14 cellular contexts compared by ENCODE assay signal in genomic region chr9:74824654-74825053, GRCh38.
DNase-seq lines count a peak whose midpoint lies in the region; ATAC-seq and TF ChIP-seq lines count a peak whose summit lies in the region.
"Had no signal": no experiment of that assay in that cellular context is flagged by ENCODE, and none has a peak within 500 bp of the region (broad histone marks: within the 10 kb centered on the region; RNA-seq: fewer than 3 reads in every experiment).

No MANE protein-coding gene starts in this region.

- DNase-seq in H9 (no peak), T1000 (lab: John Stamatoyannopoulos, UW) (peak; percentile 45), fibroblast of the conjunctiva (ENCODE audit: low read depth) (peak; percentile 75), sciatic nerve (ENCODE audit: low spot score) (no peak), CD14-positive monocyte (ENCODE audit: low spot score) (no peak), SK-N-DZ (ENCODE audit: low spot score) (no peak)
- DNase-seq: activated CD4-positive, alpha-beta T cell treated with anti-CD3 and anti-CD28 coated beads, Interleukin-2, amount 50 U/mL, for 1 hour; CD8-positive, alpha-beta memory T cell; central memory CD4-positive, alpha-beta T cell; GOT3 had no signal

- no peak overlapping the region for H3K4ac ChIP-seq in H9 (ENCODE audit: low read depth, low read length)

- H3K79me2 ChIP-seq in H9 (ENCODE audit: insufficient read depth, low read length): no peaks in the 10 kb centered on the region

- H3K14ac ChIP-seq in H9 (ENCODE audit: insufficient read depth, low read length): no peak overlapping the region

- H3K27me3 ChIP-seq in H9 (ENCODE audit: insufficient read depth, low read length): no peaks in the 10 kb centered on the region
- H3K27me3 ChIP-seq: foreskin keratinocyte had no signal

- H3K9ac ChIP-seq in H9 (ENCODE audit: extremely low read depth, insufficient read length, low read length): no peak overlapping the region

- H2BK20ac ChIP-seq in H9 (ENCODE audit: low read depth, low read length, poor library complexity, severe bottlenecking): peak overlapping the region; percentile 33

- no peak overlapping the region for H2BK120ac ChIP-seq in H9 (ENCODE audit: low read depth, low read length, poor library complexity, severe bottlenecking)

- no peaks in the 10 kb centered on the region for H3K23me2 ChIP-seq in H9 (ENCODE audit: insufficient read length, low read depth, low read length, poor library complexity, severe bottlenecking)

- TF ChIP-seq CTCF in H9 (conservative IDR thresholded peaks at IDR 0.05) (no peak), CD14-positive monocyte (IDR thresholded peaks at IDR 0.05) (no peak)

- no peak overlapping the region for H3K18ac ChIP-seq in H9 (ENCODE audit: insufficient read length, low read depth, low read length)

- no peak overlapping the region for H3K4me3 Mint-ChIP-seq in H9
- H3K4me3 Mint-ChIP-seq in CD14-positive monocyte: no peak overlapping the region
- H3K4me3 Mint-ChIP-seq: CD8-positive, alpha-beta memory T cell; T-helper 1 cell treated with Interleukin-12 subunit alpha and Interleukin-12 subunit beta and Interleukin-4 antibody, amounts not matched to agents 30 μg/mL and 1 μg/mL, for 36 hours had no signal

- no peak overlapping the region for H3K23ac ChIP-seq in H9 (ENCODE audit: insufficient read length, low read depth, low read length)

- ATAC-seq in sciatic nerve: peak; percentile 89
- ATAC-seq in GM18517 (IDR thresholded peaks at IDR 0.05; ENCODE audit: unreplicated experiment): no peak
- no peak for ATAC-seq in HG03342 (IDR thresholded peaks at IDR 0.05; ENCODE audit: unreplicated experiment)
- ATAC-seq: foreskin keratinocyte had no signal

- H3K79me1 ChIP-seq in H9 (ENCODE audit: insufficient read depth, low read depth, low read length, poor library complexity, severe bottlenecking): no peaks in the 10 kb centered on the region

- H3K27me3 Mint-ChIP-seq in H9 (ENCODE audit: low read depth): no peaks in the 10 kb centered on the region
- peaks cover 2% of the 10 kb centered on the region in 3 donors for H3K27me3 Mint-ChIP-seq in CD14-positive monocyte (ENCODE audit: low read depth in 3 of 3)

- H3K9me3 Mint-ChIP-seq in H9 (no peaks in the 10 kb centered on the region), CD14-positive monocyte (peaks cover 0 to 8% (median 0%) of the 10 kb centered on the region in 7 donors)
- H3K9me3 Mint-ChIP-seq: CD8-positive, alpha-beta memory T cell; T-helper 1 cell treated with Interleukin-12 subunit alpha and Interleukin-12 subunit beta and Interleukin-4 antibody, amounts not matched to agents 30 μg/mL and 1 μg/mL, for 36 hours had no signal

- H4K5ac ChIP-seq in H9 (ENCODE audit: insufficient read length, low read depth, low read length): no peak overlapping the region

- H4K91ac ChIP-seq in H9 (ENCODE audit: insufficient read length, low read depth, low read length): no peak overlapping the region

- H2BK15ac ChIP-seq in H9 (ENCODE audit: low read depth, low read length): no peak overlapping the region

- no peaks in the 10 kb centered on the region for H4K20me1 ChIP-seq in H9 (ENCODE audit: control insufficient read depth, insufficient read depth, insufficient read length)

- no CpG with 5 or more reads among the region's 1 CpG for WGBS in H9 (ENCODE audit: extremely low coverage, insufficient read length, low lambda C conversion rate)

- no peak overlapping the region for H2AFZ ChIP-seq in H9 (ENCODE audit: low read length)

- no peak overlapping the region for H3K27ac ChIP-seq in H9 (ENCODE audit: insufficient read length, low read depth, low read length)
- H3K27ac ChIP-seq: foreskin keratinocyte had no signal

- H3K4me1 Mint-ChIP-seq in H9 (peaks cover 9 to 10% of the 10 kb centered on the region in 2 experiments), CD14-positive monocyte (no peaks in the 10 kb centered on the region)
- H3K4me1 Mint-ChIP-seq: CD8-positive, alpha-beta memory T cell had no signal

- H2BK12ac ChIP-seq in H9 (ENCODE audit: insufficient read length, low read depth, low read length): no peak overlapping the region

- no peak overlapping the region for H3K56ac ChIP-seq in H9 (ENCODE audit: insufficient read length, low read depth, low read length)

- H3K4me1 ChIP-seq in H9 (ENCODE audit: insufficient read depth, low read length): no peaks in the 10 kb centered on the region
- H3K4me1 ChIP-seq: foreskin keratinocyte had no signal

- no peaks in the 10 kb centered on the region; a peak in 1 of 7 replicates for H3K36me3 Mint-ChIP-seq in H9 (ENCODE audit: insufficient read depth in 1 of 3, low read depth in 3 of 3)
- H3K36me3 Mint-ChIP-seq in CD14-positive monocyte: no peaks in the 10 kb centered on the region
- H3K36me3 Mint-ChIP-seq: CD8-positive, alpha-beta memory T cell had no signal

- intact Hi-C loops in sciatic nerve (cut with DNase I) (no loop called here), CD14-positive monocyte (cut with micrococcal nuclease) (no loop called here)

- no peak overlapping the region for H3K27ac Mint-ChIP-seq in H9
- H3K27ac Mint-ChIP-seq in CD14-positive monocyte: no peak overlapping the region
- H3K27ac Mint-ChIP-seq: CD8-positive, alpha-beta memory T cell; T-helper 1 cell treated with Interleukin-12 subunit alpha and Interleukin-12 subunit beta and Interleukin-4 antibody, amounts not matched to agents 30 μg/mL and 1 μg/mL, for 36 hours had no signal

- no peak overlapping the region for H3K4me2 ChIP-seq in H9 (ENCODE audit: insufficient read depth, insufficient read length, low read length)

- H3T11ph ChIP-seq in H9 (ENCODE audit: low read length): no peak overlapping the region

- H2AK5ac ChIP-seq in H9 (ENCODE audit: insufficient read length, low read length): no peak overlapping the region

- H2BK5ac ChIP-seq in H9 (ENCODE audit: insufficient read length, low read length): no peak overlapping the region

- no peaks in the 10 kb centered on the region for H3K9me3 ChIP-seq in H9 (ENCODE audit: control insufficient read depth, low read depth, low read length)

- H4K8ac ChIP-seq in H9 (replicated peaks; ENCODE audit: insufficient read length, low read depth, low read length): no peak overlapping the region

Comparison
In these comparisons a context has a peak if more than half of its experiments do, and no peak if none do; other contexts are left out.
1. DNase-seq: peak in T1000 (single experiment) and fibroblast of the conjunctiva (single experiment); none in H9 (single experiment), sciatic nerve (single experiment), CD14-positive monocyte (single experiment) and SK-N-DZ (single experiment).